Comparison of ENCODE assay signal across 1 cellular context in the genomic region with DNA sequence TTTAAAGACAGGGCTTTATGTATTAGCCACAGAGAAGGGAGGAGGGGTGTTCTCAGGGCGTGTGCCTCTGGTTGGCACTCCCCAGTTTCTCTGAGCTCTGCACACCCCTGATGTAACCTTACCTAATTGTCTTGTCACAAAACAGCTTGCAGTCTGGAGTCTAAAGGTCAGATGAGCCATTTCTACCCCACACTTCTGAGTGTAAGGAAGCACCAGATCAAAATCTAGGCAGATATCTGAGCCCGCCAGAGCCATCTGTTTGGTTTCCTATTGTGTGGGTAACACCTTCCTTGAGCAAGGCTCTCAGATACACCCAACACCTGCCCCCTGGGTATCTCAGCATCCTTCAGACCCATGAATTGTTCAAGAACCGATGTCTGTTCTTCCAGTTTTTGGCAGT.
TF ChIP-seq lines count a peak whose summit lies in the region.

No MANE protein-coding gene starts in this region.

TF ChIP-seq in K562, 482 proteins besides CTCF, POLR2A, EP300 and RAD21 (continued from another document):
- TF ChIP-seq, protein P1, sequence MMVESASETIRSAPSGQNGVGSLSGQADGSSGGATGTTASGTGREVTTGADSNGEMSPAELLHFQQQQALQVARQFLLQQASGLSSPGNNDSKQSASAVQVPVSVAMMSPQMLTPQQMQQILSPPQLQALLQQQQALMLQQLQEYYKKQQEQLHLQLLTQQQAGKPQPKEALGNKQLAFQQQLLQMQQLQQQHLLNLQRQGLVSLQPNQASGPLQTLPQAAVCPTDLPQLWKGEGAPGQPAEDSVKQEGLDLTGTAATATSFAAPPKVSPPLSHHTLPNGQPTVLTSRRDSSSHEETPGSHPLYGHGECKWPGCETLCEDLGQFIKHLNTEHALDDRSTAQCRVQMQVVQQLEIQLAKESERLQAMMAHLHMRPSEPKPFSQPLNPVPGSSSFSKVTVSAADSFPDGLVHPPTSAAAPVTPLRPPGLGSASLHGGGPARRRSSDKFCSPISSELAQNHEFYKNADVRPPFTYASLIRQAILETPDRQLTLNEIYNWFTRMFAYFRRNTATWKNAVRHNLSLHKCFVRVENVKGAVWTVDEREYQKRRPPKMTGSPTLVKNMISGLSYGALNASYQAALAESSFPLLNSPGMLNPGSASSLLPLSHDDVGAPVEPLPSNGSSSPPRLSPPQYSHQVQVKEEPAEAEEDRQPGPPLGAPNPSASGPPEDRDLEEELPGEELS (CRISPR knock-in tag; IDR thresholded peaks at IDR 0.05; ENCODE audit: borderline replicate concordance) = no peak
- TF ChIP-seq TARDBP (IDR thresholded peaks at IDR 0.05) (no peak), TAL1 (IDR thresholded peaks at IDR 0.05) (peak; percentile 70; the same call in 1 of the 2 replicates), PHF8 (IDR thresholded peaks at IDR 0.05; ENCODE audit: borderline replicate concordance, low read length) (no peak), ESRRA (IDR thresholded peaks at IDR 0.05; ENCODE audit: borderline replicate concordance, low read depth) (no peak), SUPT5H (IDR thresholded peaks at IDR 0.05) (no peak), NR2C2 (CRISPR knock-in tag; IDR thresholded peaks at IDR 0.05) (no peak), NR2C2 (tag; IDR thresholded peaks at IDR 0.05) (no peak), ZNF316 (IDR thresholded peaks at IDR 0.05) (no peak), CTBP1 (IDR thresholded peaks at IDR 0.05; ENCODE audit: borderline replicate concordance) (peak; percentile 35; the same call in 1 of the 2 replicates), CBFA2T2 (conservative IDR thresholded peaks at IDR 0.05) (peak; percentile 78), KAT7 (CRISPR knock-in tag; IDR thresholded peaks at IDR 0.05; ENCODE audit: borderline replicate concordance) (no peak), ZNF75A (CRISPR knock-in tag; IDR thresholded peaks at IDR 0.05) (no peak), WHSC1 (IDR thresholded peaks at IDR 0.05; ENCODE audit: low read length) (no peak), FOXP1 (CRISPR knock-in tag; IDR thresholded peaks at IDR 0.05) (no peak), RNF2 (IDR thresholded peaks at IDR 0.05) (no peak), TRIM24 (IDR thresholded peaks at IDR 0.05) (peak; percentile 26 to 41; a peak in 2 of 4 replicates), SAFB2 (IDR thresholded peaks at IDR 0.05; ENCODE audit: borderline replicate concordance, low read depth, low read length, severe bottlenecking) (no peak), SMAD3 (CRISPR knock-in tag; conservative IDR thresholded peaks at IDR 0.05) (no peak), TOE1 (IDR thresholded peaks at IDR 0.05; ENCODE audit: borderline replicate concordance) (no peak), TOE1 (CRISPR knock-in tag; IDR thresholded peaks at IDR 0.05; ENCODE audit: borderline replicate concordance, low read depth) (no peak), KLF16 (IDR thresholded peaks at IDR 0.05) (peak; percentile 58; the same call in 1 of the 2 replicates), RB1 (IDR thresholded peaks at IDR 0.05; ENCODE audit: low read depth) (no peak), NONO (IDR thresholded peaks at IDR 0.05; ENCODE audit: low read depth in 2 of 2, low read length in 1 of 2) (no peak), ZNF282 (CRISPR knock-in tag; IDR thresholded peaks at IDR 0.05) (no peak), YBX1 (IDR thresholded peaks at IDR 0.05) (no peak), BRF1 (IDR thresholded peaks at IDR 0.05; ENCODE audit: borderline replicate concordance, extremely low read depth, insufficient read length) (no peak), RBM15 (IDR thresholded peaks at IDR 0.05; ENCODE audit: insufficient read depth, low read length) (no peak), GTF2E2 (tag; IDR thresholded peaks at IDR 0.05) (no peak), TCF3 (CRISPR knock-in tag; IDR thresholded peaks at IDR 0.05) (peak; percentile 68), LCOR (CRISPR knock-in tag; IDR thresholded peaks at IDR 0.05) (no peak), PRMT5 (CRISPR knock-in tag; IDR thresholded peaks at IDR 0.05) (no peak), SPI1 (IDR thresholded peaks at IDR 0.05; ENCODE audit: borderline replicate concordance, low read depth, low read length) (no peak), ZNF121 (CRISPR knock-in tag; conservative IDR thresholded peaks at IDR 0.05) (no peak), ARID2 (IDR thresholded peaks at IDR 0.05) (no peak), GTF2F1 (IDR thresholded peaks at IDR 0.05; ENCODE audit: low read depth, low read length) (no peak), ZNF354B (CRISPR knock-in tag; IDR thresholded peaks at IDR 0.05) (no peak)
- TF ChIP-seq, protein P2, sequence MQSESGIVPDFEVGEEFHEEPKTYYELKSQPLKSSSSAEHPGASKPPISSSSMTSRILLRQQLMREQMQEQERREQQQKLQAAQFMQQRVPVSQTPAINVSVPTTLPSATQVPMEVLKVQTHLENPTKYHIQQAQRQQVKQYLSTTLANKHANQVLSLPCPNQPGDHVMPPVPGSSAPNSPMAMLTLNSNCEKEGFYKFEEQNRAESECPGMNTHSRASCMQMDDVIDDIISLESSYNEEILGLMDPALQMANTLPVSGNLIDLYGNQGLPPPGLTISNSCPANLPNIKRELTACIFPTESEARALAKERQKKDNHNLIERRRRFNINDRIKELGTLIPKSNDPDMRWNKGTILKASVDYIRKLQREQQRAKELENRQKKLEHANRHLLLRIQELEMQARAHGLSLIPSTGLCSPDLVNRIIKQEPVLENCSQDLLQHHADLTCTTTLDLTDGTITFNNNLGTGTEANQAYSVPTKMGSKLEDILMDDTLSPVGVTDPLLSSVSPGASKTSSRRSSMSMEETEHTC (IDR thresholded peaks at IDR 0.05) = no peak
- TF ChIP-seq, protein P3, sequence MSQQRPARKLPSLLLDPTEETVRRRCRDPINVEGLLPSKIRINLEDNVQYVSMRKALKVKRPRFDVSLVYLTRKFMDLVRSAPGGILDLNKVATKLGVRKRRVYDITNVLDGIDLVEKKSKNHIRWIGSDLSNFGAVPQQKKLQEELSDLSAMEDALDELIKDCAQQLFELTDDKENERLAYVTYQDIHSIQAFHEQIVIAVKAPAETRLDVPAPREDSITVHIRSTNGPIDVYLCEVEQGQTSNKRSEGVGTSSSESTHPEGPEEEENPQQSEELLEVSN (IDR thresholded peaks at IDR 0.05; ENCODE audit: borderline replicate concordance in 1 of 2, extremely low read depth in 1 of 2, insufficient read depth in 1 of 2, insufficient read length in 1 of 2, low read depth in 1 of 2, low read length in 1 of 2, poor library complexity in 1 of 2, severe bottlenecking in 1 of 2) = no peak
- TF ChIP-seq, protein P4, sequence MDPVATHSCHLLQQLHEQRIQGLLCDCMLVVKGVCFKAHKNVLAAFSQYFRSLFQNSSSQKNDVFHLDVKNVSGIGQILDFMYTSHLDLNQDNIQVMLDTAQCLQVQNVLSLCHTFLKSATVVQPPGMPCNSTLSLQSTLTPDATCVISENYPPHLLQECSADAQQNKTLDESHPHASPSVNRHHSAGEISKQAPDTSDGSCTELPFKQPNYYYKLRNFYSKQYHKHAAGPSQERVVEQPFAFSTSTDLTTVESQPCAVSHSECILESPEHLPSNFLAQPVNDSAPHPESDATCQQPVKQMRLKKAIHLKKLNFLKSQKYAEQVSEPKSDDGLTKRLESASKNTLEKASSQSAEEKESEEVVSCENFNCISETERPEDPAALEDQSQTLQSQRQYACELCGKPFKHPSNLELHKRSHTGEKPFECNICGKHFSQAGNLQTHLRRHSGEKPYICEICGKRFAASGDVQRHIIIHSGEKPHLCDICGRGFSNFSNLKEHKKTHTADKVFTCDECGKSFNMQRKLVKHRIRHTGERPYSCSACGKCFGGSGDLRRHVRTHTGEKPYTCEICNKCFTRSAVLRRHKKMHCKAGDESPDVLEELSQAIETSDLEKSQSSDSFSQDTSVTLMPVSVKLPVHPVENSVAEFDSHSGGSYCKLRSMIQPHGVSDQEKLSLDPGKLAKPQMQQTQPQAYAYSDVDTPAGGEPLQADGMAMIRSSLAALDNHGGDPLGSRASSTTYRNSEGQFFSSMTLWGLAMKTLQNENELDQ (CRISPR knock-in tag; IDR thresholded peaks at IDR 0.05; ENCODE audit: borderline replicate concordance) = no peak
- TF ChIP-seq, protein P5, sequence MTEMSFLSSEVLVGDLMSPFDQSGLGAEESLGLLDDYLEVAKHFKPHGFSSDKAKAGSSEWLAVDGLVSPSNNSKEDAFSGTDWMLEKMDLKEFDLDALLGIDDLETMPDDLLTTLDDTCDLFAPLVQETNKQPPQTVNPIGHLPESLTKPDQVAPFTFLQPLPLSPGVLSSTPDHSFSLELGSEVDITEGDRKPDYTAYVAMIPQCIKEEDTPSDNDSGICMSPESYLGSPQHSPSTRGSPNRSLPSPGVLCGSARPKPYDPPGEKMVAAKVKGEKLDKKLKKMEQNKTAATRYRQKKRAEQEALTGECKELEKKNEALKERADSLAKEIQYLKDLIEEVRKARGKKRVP (CRISPR knock-in tag; IDR thresholded peaks at IDR 0.05) = no peak
- TF ChIP-seq, protein P6, sequence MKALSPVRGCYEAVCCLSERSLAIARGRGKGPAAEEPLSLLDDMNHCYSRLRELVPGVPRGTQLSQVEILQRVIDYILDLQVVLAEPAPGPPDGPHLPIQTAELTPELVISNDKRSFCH (CRISPR knock-in tag; IDR thresholded peaks at IDR 0.05) = no peak
- TF ChIP-seq, protein P6 (tag; IDR thresholded peaks at IDR 0.05) = peak; percentile 86
